Comparison of ENCODE assay signal across 1 cellular context in genomic region chr2:111121873-111122630, GRCh38.
TF ChIP-seq lines count a peak whose summit lies in the region.

No MANE protein-coding gene starts in this region.

TF ChIP-seq in SK-N-SH, 30 proteins besides CTCF, POLR2A, EP300 and RAD21 (continued from another document):
- TF ChIP-seq YY1 (IDR thresholded peaks at IDR 0.05; ENCODE audit: low read depth): no peak
- no peak for TF ChIP-seq RCOR1 (IDR thresholded peaks at IDR 0.05; ENCODE audit: low read length)
- TF ChIP-seq TAF1 (IDR thresholded peaks at IDR 0.05; ENCODE audit: borderline replicate concordance, low read depth, low read length): peak; percentile 16; the same call in 1 of the 2 replicates
- no peak for TF ChIP-seq EZH2phosphoT487 (IDR thresholded peaks at IDR 0.05; ENCODE audit: borderline replicate concordance, low read depth)
- no peak for TF ChIP-seq RXRA (IDR thresholded peaks at IDR 0.05; ENCODE audit: borderline replicate concordance, low read depth)
- no peak for TF ChIP-seq NRF1 (IDR thresholded peaks at IDR 0.05; ENCODE audit: low read depth, low read length)
- TF ChIP-seq NFIC (IDR thresholded peaks at IDR 0.05; ENCODE audit: borderline replicate concordance): no peak
- TF ChIP-seq FOXJ3 (CRISPR knock-in tag; IDR thresholded peaks at IDR 0.05): no peak
- peak; percentile 44 for TF ChIP-seq CHD2 (IDR thresholded peaks at IDR 0.05; ENCODE audit: low read length, partially characterized antibody)
- TF ChIP-seq FOSL2 (IDR thresholded peaks at IDR 0.05; ENCODE audit: borderline replicate concordance, low read depth): no peak
- no peak for TF ChIP-seq TCF12 (IDR thresholded peaks at IDR 0.05)
- no peak for TF ChIP-seq MEF2A (IDR thresholded peaks at IDR 0.05; ENCODE audit: borderline replicate concordance, low read depth)
- TF ChIP-seq POLR2AphosphoS5 (IDR thresholded peaks at IDR 0.05; ENCODE audit: low read depth, low read length): no peak
- TF ChIP-seq MAX (IDR thresholded peaks at IDR 0.05; ENCODE audit: low read depth): peak; percentile 47; the same call in 1 of the 2 replicates
- TF ChIP-seq IRF3 (IDR thresholded peaks at IDR 0.05; ENCODE audit: low read depth, low read length): no peak
- TF ChIP-seq SIN3A (IDR thresholded peaks at IDR 0.05; ENCODE audit: borderline replicate concordance, low read depth, low read length): 0 out of 2 replicates have a peak, but pooled peaks have one; percentile 8
- TF ChIP-seq, protein P1, sequence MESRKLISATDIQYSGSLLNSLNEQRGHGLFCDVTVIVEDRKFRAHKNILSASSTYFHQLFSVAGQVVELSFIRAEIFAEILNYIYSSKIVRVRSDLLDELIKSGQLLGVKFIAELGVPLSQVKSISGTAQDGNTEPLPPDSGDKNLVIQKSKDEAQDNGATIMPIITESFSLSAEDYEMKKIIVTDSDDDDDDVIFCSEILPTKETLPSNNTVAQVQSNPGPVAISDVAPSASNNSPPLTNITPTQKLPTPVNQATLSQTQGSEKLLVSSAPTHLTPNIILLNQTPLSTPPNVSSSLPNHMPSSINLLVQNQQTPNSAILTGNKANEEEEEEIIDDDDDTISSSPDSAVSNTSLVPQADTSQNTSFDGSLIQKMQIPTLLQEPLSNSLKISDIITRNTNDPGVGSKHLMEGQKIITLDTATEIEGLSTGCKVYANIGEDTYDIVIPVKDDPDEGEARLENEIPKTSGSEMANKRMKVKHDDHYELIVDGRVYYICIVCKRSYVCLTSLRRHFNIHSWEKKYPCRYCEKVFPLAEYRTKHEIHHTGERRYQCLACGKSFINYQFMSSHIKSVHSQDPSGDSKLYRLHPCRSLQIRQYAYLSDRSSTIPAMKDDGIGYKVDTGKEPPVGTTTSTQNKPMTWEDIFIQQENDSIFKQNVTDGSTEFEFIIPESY (IDR thresholded peaks at IDR 0.05; ENCODE audit: borderline replicate concordance, low read depth): no peak
- TF ChIP-seq GATA2 (CRISPR knock-in tag; IDR thresholded peaks at IDR 0.05): no peak
- TF ChIP-seq, protein P2, sequence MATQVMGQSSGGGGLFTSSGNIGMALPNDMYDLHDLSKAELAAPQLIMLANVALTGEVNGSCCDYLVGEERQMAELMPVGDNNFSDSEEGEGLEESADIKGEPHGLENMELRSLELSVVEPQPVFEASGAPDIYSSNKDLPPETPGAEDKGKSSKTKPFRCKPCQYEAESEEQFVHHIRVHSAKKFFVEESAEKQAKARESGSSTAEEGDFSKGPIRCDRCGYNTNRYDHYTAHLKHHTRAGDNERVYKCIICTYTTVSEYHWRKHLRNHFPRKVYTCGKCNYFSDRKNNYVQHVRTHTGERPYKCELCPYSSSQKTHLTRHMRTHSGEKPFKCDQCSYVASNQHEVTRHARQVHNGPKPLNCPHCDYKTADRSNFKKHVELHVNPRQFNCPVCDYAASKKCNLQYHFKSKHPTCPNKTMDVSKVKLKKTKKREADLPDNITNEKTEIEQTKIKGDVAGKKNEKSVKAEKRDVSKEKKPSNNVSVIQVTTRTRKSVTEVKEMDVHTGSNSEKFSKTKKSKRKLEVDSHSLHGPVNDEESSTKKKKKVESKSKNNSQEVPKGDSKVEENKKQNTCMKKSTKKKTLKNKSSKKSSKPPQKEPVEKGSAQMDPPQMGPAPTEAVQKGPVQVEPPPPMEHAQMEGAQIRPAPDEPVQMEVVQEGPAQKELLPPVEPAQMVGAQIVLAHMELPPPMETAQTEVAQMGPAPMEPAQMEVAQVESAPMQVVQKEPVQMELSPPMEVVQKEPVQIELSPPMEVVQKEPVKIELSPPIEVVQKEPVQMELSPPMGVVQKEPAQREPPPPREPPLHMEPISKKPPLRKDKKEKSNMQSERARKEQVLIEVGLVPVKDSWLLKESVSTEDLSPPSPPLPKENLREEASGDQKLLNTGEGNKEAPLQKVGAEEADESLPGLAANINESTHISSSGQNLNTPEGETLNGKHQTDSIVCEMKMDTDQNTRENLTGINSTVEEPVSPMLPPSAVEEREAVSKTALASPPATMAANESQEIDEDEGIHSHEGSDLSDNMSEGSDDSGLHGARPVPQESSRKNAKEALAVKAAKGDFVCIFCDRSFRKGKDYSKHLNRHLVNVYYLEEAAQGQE (IDR thresholded peaks at IDR 0.05; ENCODE audit: low read depth, low read length): no peak
- TF ChIP-seq TEAD4 (IDR thresholded peaks at IDR 0.05; ENCODE audit: borderline replicate concordance, insufficient read depth): no peak
- TF ChIP-seq ELF1 (IDR thresholded peaks at IDR 0.05): no peak
- TF ChIP-seq SMC3 (IDR thresholded peaks at IDR 0.05; ENCODE audit: low read depth, low read length): no peak
- TF ChIP-seq USF2 (IDR thresholded peaks at IDR 0.05; ENCODE audit: borderline replicate concordance, low read depth, low read length): no peak
- no peak for TF ChIP-seq USF1 (IDR thresholded peaks at IDR 0.05; ENCODE audit: borderline replicate concordance, low read depth)
- TF ChIP-seq GABPA (IDR thresholded peaks at IDR 0.05; ENCODE audit: low read depth): no peak
TF ChIP-seq in SK-N-SH: peak in this region for 7.
